ENCODE assay signal across 8 cellular contexts in the genomic region with DNA sequence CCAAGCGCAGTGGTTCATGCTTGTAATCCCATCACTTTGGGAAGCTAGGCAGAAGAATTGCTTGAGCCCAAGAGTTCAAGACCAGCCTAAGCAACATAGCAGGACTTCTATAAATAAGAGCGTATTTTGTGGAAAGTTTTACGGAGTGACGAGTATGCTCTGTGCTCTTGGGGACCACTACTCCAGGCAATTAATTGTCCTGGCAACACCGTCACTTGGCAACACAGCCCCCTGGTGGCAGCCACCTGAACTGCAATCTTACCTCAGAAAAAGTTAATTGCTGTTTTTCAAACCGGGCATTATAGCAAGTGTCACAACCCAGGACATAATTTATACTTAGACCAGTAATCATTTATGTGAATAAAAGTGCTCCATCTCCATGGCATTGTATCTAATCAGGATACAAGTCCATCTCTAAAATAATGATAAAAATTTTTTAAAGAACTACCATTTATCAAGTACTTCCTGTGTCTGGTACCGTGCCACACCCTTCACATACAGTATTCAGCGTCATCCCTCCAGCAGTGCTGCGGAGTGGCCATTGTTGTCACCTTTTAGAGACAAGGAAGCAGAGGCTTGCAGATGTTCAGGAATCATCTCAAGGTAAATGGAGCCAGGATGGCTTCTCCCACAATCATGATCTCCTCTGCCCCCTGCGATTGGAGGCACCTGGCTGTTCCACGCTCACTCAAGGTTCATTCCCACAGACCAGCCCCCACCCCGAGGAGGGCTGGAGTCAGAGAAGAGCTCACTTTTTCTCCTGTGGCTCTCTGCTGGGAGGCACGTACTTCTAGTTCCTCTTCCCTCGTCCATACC. TPM values are rescaled to one million over a fixed set of nuclear protein-coding genes. Genes with fewer than 3 reads are reported as not detected.
DNase-seq lines count a peak whose midpoint lies in the region; ATAC-seq and TF ChIP-seq lines count a peak whose summit lies in the region.

No MANE protein-coding gene starts in this region.

- peak; percentile 45 to 55 for DNase-seq in NCI-H2081 (lab: John Stamatoyannopoulos, UW)
- peak; percentile 51 for DNase-seq in activated CD4-positive, alpha-beta T cell treated with anti-CD3 and anti-CD28 coated beads for 1 hour
- peak; percentile 56 for DNase-seq in choroid plexus epithelial cell (ENCODE audit: low read depth)
- DNase-seq in lower lobe of right lung, result no peak
- peak; percentile 29 to 46 for DNase-seq in stimulated activated CD8-positive, alpha-beta memory T cell treated with anti-CD3 and anti-CD28 coated beads, Interleukin-2, amount 100 ng/mL, for 1 hour (ENCODE audit: low read depth in 2 of 2)

- TF ChIP-seq CTCF in GM12873 (IDR thresholded peaks at IDR 0.05; ENCODE audit: insufficient read depth, low read depth, low read length, missing control alignments), result peak; percentile 92
- TF ChIP-seq CTCF in choroid plexus epithelial cell (conservative IDR thresholded peaks at IDR 0.05; ENCODE audit: low read depth, low read length), result peak; percentile 97
- peak; percentile 92 for TF ChIP-seq CTCF in lower lobe of right lung (IDR thresholded peaks at IDR 0.05)

- H3K4me1 ChIP-seq in lower lobe of right lung, result peaks cover 22% of the 10 kb centered on the region

- no peaks in the 10 kb centered on the region for H3K36me3 ChIP-seq in lower lobe of right lung

- H3K9me3 ChIP-seq in lower lobe of right lung, result no peaks in the 10 kb centered on the region

- no peaks in the 10 kb centered on the region for H3K27me3 ChIP-seq in lower lobe of right lung (ENCODE audit: low read depth)

- ATAC-seq in lower lobe of right lung, result peak in 1 of 2 donors; percentile 41
- no peak for ATAC-seq in HG02623 (IDR thresholded peaks at IDR 0.05; ENCODE audit: unreplicated experiment)
- ATAC-seq in GM19463 (IDR thresholded peaks at IDR 0.05; ENCODE audit: unreplicated experiment), result no peak

- no peak overlapping the region for H3K27ac ChIP-seq in lower lobe of right lung

- H3K4me3 ChIP-seq in choroid plexus epithelial cell (ENCODE audit: low read depth, low read length) (no peak overlapping the region), lower lobe of right lung (no peak overlapping the region)

- intact Hi-C loops in lower lobe of right lung (cut with DNase I), result loop anchor here (10.0 kb wide), 1 partner anchor 75 kb away; no protein-coding TSS in a partner anchor

RNA-seq across cellular contexts. Expression of a gene that starts 34.5 kb away (rescaled TPM):
- total RNA-seq in lower lobe of right lung, result not detected

RNA-seq across cellular contexts. Expression of a gene that starts 39.0 kb away (rescaled TPM):
- 1.1 TPM for total RNA-seq in lower lobe of right lung
